Comparison of ENCODE assay signal across 24 cellular contexts in the genomic region with DNA sequence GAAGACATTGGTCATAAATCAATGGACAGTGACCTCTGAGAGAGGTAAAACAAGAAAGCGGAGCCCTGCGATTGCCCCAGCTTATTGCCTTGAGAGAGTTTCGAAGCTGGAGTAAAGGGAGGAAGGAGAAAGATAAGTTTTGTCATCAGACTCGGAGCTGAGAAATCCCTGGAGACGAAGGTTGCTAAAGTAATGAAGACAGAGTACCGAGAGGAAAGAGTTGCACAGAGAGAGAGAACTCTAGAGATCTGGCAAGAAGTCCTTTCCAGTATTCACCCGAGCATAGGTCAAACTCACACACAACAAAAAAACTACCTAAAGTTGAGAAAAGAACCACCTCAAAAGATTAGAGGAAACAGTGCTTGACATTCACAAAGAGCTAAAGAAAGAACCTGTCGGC.
"Had no signal": no experiment of that assay in that cellular context is flagged by ENCODE, and none has a peak within 500 bp of the region (broad histone marks: within the 10 kb centered on the region; RNA-seq: fewer than 3 reads in every experiment).

No MANE protein-coding gene starts in this region.

- H3K4me1 ChIP-seq: ascending aorta, body of pancreas had no signal

- H3K27ac ChIP-seq: ascending aorta, body of pancreas had no signal

- H3K36me3 ChIP-seq: ascending aorta had no signal

- H3K4me3 ChIP-seq: ascending aorta, body of pancreas had no signal

- H3K9me3 ChIP-seq: ascending aorta, body of pancreas had no signal

- H3K27me3 ChIP-seq: ascending aorta, body of pancreas had no signal

- DNase-seq: activated CD4-positive, alpha-beta T cell treated with anti-CD3 and anti-CD28 coated beads for 48 hours; activated CD4-positive, alpha-beta T cell treated with anti-CD3 and anti-CD28 coated beads, Interleukin-2, amount 50 U/mL, for 4 hours; activated CD8-positive, alpha-beta memory T cell treated with anti-CD3 and anti-CD28 coated beads, Interleukin-2, amount 50 U/mL, for 48 hours; activated CD8-positive, alpha-beta T cell treated with anti-CD3 and anti-CD28 coated beads, Interleukin-2, amount 10 ng/mL, durations not matched to agents 7 days and 5 days; activated naive CD4-positive, alpha-beta T cell; activated naive CD8-positive, alpha-beta T cell treated with anti-CD3 and anti-CD28 coated beads, Interleukin-2, amount 50 U/mL, for 24 hours; activated T-cell treated with anti-CD3 and anti-CD28 coated beads, Interleukin-2, amount 50 U/mL, for 1 hour; amniotic stem cell; body of pancreas; Kasumi-1; KBM-7; NCI-H1092; NCI-H1417; NCI-H2029; NCI-H2107; NCI-H2171 treated with DMSO at 0.1 percent for 48 hours; NCI-H226; NCI-H510A; NCI-H526 treated with DMSO at 0.1 percent for 48 hours; NCI-H82; OCI-M1; RPMI8226; SHP77 treated with DMSO at 0.1 percent for 48 hours had no signal
